8 cellular contexts compared by ENCODE assay signal in genomic region chr16:22670551-22670970, GRCh38.
DNase-seq lines count a peak whose midpoint lies in the region; ATAC-seq, FAIRE-seq and TF ChIP-seq lines count a peak whose summit lies in the region.

No MANE protein-coding gene starts in this region.

- H3K4me3 ChIP-seq in NT2/D1 (ENCODE audit: insufficient read length, low read depth) = no peak overlapping the region
- peak overlapping the region; percentile 16 for H3K4me3 ChIP-seq in iPS-18a (ENCODE audit: low read length)

- H3K9ac ChIP-seq in NT2/D1 (ENCODE audit: insufficient read length, low read depth) = no peak overlapping the region
- H3K9ac ChIP-seq in iPS-18a (ENCODE audit: low read length) = no peak overlapping the region

- H3K9me3 ChIP-seq in NT2/D1 (ENCODE audit: insufficient read depth, low read length) (no peaks in the 10 kb centered on the region), iPS-18a (ENCODE audit: control insufficient read depth, low read depth, low read length) (no peaks in the 10 kb centered on the region)

- no peaks in the 10 kb centered on the region for H3K27me3 ChIP-seq in NT2/D1 (ENCODE audit: insufficient read depth, insufficient read length)
- no peaks in the 10 kb centered on the region for H3K27me3 ChIP-seq in iPS-18a (ENCODE audit: control insufficient read depth, insufficient read depth, low read length)

- H3K4me1 ChIP-seq in NT2/D1 (ENCODE audit: insufficient read depth, insufficient read length) (no peaks in the 10 kb centered on the region), iPS-18a (ENCODE audit: control insufficient read depth, low read depth, low read length) (peaks cover 8% of the 10 kb centered on the region)

- DNase-seq in AG20443 (ENCODE audit: low spot score) = peak; percentile 60
- DNase-seq in GM12891 (ENCODE audit: insufficient read length, low spot score) = peak; percentile 55
- DNase-seq in NT2/D1 (ENCODE audit: low read depth, low spot score) = peak; percentile 22
- DNase-seq in NCI-H1048 (lab: John Stamatoyannopoulos, UW) = no peak
- DNase-seq in glomerular visceral epithelial cell (ENCODE audit: extremely low spot score) = no peak
- no peak for DNase-seq in central memory CD4-positive, alpha-beta T cell

- FAIRE-seq in GM12891 (lab: Jason Lieb, UNC) = no peak

- no peaks in the 10 kb centered on the region for H3K36me3 ChIP-seq in NT2/D1 (ENCODE audit: insufficient read depth, insufficient read length, low read length)
- H3K36me3 ChIP-seq in iPS-18a (ENCODE audit: control insufficient read depth, low read depth, low read length) = no peaks in the 10 kb centered on the region

- no peak overlapping the region for H3K27ac ChIP-seq in iPS-18a (ENCODE audit: low read length)

- no peak for TF ChIP-seq POLR2A in GM12891 (IDR thresholded peaks at IDR 0.05; ENCODE audit: low read depth, low read length)

- ATAC-seq in HG02970 (IDR thresholded peaks at IDR 0.05; ENCODE audit: low FRiP score, unreplicated experiment) = no peak

TF ChIP-seq in GM12891, 5 proteins besides CTCF, POLR2A, EP300 and RAD21:
- TF ChIP-seq POLR2AphosphoS5 (IDR thresholded peaks at IDR 0.05; ENCODE audit: low read depth, low read length) (no peak), SPI1 (IDR thresholded peaks at IDR 0.05; ENCODE audit: low read depth, low read length) (no peak), PAX5 (IDR thresholded peaks at IDR 0.05; ENCODE audit: insufficient read depth, low read length, severe bottlenecking) (no peak), POU2F2 (IDR thresholded peaks at IDR 0.05; ENCODE audit: low read depth, low read length) (no peak)
TF ChIP-seq in GM12891: peak in this region for 0.

Comparison
In these comparisons a context has a peak if more than half of its experiments do, and no peak if none do; other contexts are left out.
1. DNase-seq: peak in AG20443 (single experiment), GM12891 (single experiment) and NT2/D1 (single experiment); none in NCI-H1048 (single experiment), glomerular visceral epithelial cell (single experiment) and central memory CD4-positive, alpha-beta T cell (single experiment).